27 cellular contexts compared by ENCODE assay signal in genomic region chr15:88400069-88400468, GRCh38.
"Had no signal": no experiment of that assay in that cellular context is flagged by ENCODE, and none has a peak within 500 bp of the region (broad histone marks: within the 10 kb centered on the region; RNA-seq: fewer than 3 reads in every experiment).

No MANE protein-coding gene starts in this region.

- H3K4me1 Mint-ChIP-seq: mesothelial cell of epicardium had no signal

- H3K27ac Mint-ChIP-seq: activated naive CD4-positive, alpha-beta T cell treated with anti-CD3 and anti-CD28 coated beads, Interleukin-2, amount 10 ng/mL, durations not matched to agents 7 days and 5 days; activated naive CD8-positive, alpha-beta T cell treated with anti-CD3 and anti-CD28 coated beads, Interleukin-2, amount 10 ng/mL, durations not matched to agents 7 days and 5 days; activated T-cell treated with anti-CD3 and anti-CD28 coated beads, Interleukin-2, amount 50 U/mL, for 24 hours; mesothelial cell of epicardium; nephron progenitor cell; progenitor cell of endocrine pancreas had no signal

- H3K9me3 ChIP-seq: ascending aorta, neutrophil, ovary, right lobe of liver, testis, transverse colon had no signal

- H3K27ac ChIP-seq: ascending aorta, neutrophil, ovary, right lobe of liver, testis had no signal

- H3K9me3 Mint-ChIP-seq: activated naive CD4-positive, alpha-beta T cell treated with anti-CD3 and anti-CD28 coated beads, Interleukin-2, amount 10 ng/mL, durations not matched to agents 7 days and 5 days; activated naive CD8-positive, alpha-beta T cell treated with anti-CD3 and anti-CD28 coated beads, Interleukin-2, amount 10 ng/mL, durations not matched to agents 7 days and 5 days; activated T-cell treated with anti-CD3 and anti-CD28 coated beads, Interleukin-2, amount 50 U/mL, for 24 hours; mesothelial cell of epicardium; naive B cell had no signal

- H3K36me3 Mint-ChIP-seq: activated naive CD4-positive, alpha-beta T cell treated with anti-CD3 and anti-CD28 coated beads, Interleukin-2, amount 10 ng/mL, durations not matched to agents 7 days and 5 days; activated naive CD8-positive, alpha-beta T cell treated with anti-CD3 and anti-CD28 coated beads, Interleukin-2, amount 10 ng/mL, durations not matched to agents 7 days and 5 days; brain; mesothelial cell of epicardium; naive B cell had no signal

- H3K36me3 ChIP-seq: ascending aorta, neutrophil, ovary, right lobe of liver, transverse colon had no signal

- ATAC-seq: esophagus mucosa, left colon, right lobe of liver had no signal

- H3K27me3 Mint-ChIP-seq: naive B cell had no signal

- H3K4me3 Mint-ChIP-seq: activated naive CD4-positive, alpha-beta T cell treated with anti-CD3 and anti-CD28 coated beads, Interleukin-2, amount 10 ng/mL, durations not matched to agents 7 days and 5 days; activated naive CD8-positive, alpha-beta T cell treated with anti-CD3 and anti-CD28 coated beads, Interleukin-2, amount 10 ng/mL, durations not matched to agents 7 days and 5 days; activated T-cell treated with anti-CD3 and anti-CD28 coated beads, Interleukin-2, amount 50 U/mL, for 24 hours; brain; mesothelial cell of epicardium; nephron progenitor cell had no signal

- H3K4me3 ChIP-seq: ascending aorta, ovary, right lobe of liver, testis, transverse colon had no signal

- H3K4me1 ChIP-seq: ascending aorta, right lobe of liver had no signal

- DNase-seq: activated CD4-positive, alpha-beta T cell treated with anti-CD3 and anti-CD28 coated beads for 4 hours; activated CD4-positive, alpha-beta T cell treated with anti-CD3 and anti-CD28 coated beads, Interleukin-2, amount 50 U/mL, for 4 hours; activated CD8-positive, alpha-beta memory T cell treated with anti-CD3 and anti-CD28 coated beads for 24 hours; activated CD8-positive, alpha-beta memory T cell treated with anti-CD3 and anti-CD28 coated beads, Interleukin-2, amount 50 U/mL, for 4 hours; activated gamma-delta T cell; activated naive CD4-positive, alpha-beta T cell treated with anti-CD3 and anti-CD28 coated beads, Interleukin-2, amount 10 ng/mL, durations not matched to agents 7 days and 5 days; activated naive CD8-positive, alpha-beta T cell treated with anti-CD3 and anti-CD28 coated beads, Interleukin-2, amount 10 ng/mL, durations not matched to agents 7 days and 5 days; activated T-cell treated with anti-CD3 and anti-CD28 coated beads, Interleukin-2, amount 50 U/mL, for 24 hours; caudate nucleus; foreskin fibroblast; head of caudate nucleus; hippocampal formation; left colon; naive B cell; nephron progenitor cell; ovary; right lobe of liver; stimulated activated CD4-positive, alpha-beta T cell treated with anti-CD3 and anti-CD28 coated beads, Interleukin-2, amount 100 ng/mL, for 48 hours; stimulated activated naive CD4-positive, alpha-beta T cell treated with Interleukin-2 at 50 U/mL for 16 hours; testis; transverse colon had no signal

- H3K27me3 ChIP-seq: ascending aorta, neutrophil, ovary, right lobe of liver, testis, transverse colon had no signal
